Comparison of ENCODE assay signal across 15 cellular contexts in genomic region chr17:7846063-7846735, GRCh38. TPM values are rescaled to one million over a fixed set of nuclear protein-coding genes. Genes with fewer than 3 reads are reported as not detected.
DNase-seq lines count a peak whose midpoint lies in the region; TF ChIP-seq lines count a peak whose summit lies in the region.
"Had no signal": no experiment of that assay in that cellular context is flagged by ENCODE, and none has a peak within 500 bp of the region (broad histone marks: within the 10 kb centered on the region; RNA-seq: fewer than 3 reads in every experiment).

No MANE protein-coding gene starts in this region.

- 0 out of 2 replicates have a peak, but pooled peaks have one; percentile 5 for TF ChIP-seq POLR2A in Raji (IDR thresholded peaks at IDR 0.05; ENCODE audit: insufficient read depth, low read depth, low read length)

- intact Hi-C loops in posterior vena cava (cut with DNase I) = no loop called here

- H3K4me3 ChIP-seq in coronary artery = no peak overlapping the region
- H3K4me3 ChIP-seq: lung had no signal

- DNase-seq in activated CD8-positive, alpha-beta memory T cell treated with anti-CD3 and anti-CD28 coated beads, Interleukin-2, amount 50 U/mL, for 4 hours = peak; percentile 30
- no peak for DNase-seq in activated CD8-positive, alpha-beta memory T cell treated with anti-CD3 and anti-CD28 coated beads, Interleukin-2, amount 50 U/mL, for 48 hours
- peak; percentile 75 for DNase-seq in coronary artery (ENCODE audit: low spot score)
- DNase-seq in posterior vena cava (ENCODE audit: low spot score) = peak; percentile 78
- no peak for DNase-seq in cerebellar cortex (ENCODE audit: low spot score)
- DNase-seq in NCI-H1694 (lab: John Stamatoyannopoulos, UW) = no peak
- no peak for DNase-seq in effector CD8-positive, alpha-beta T cell (lab: John Stamatoyannopoulos, UW)
- DNase-seq: DMS53; NCI-H1092; NCI-H345; stimulated activated CD4-positive, alpha-beta T cell treated with anti-CD3 and anti-CD28 coated beads, Interleukin-15, amount 100 ng/mL, for 24 hours; transverse colon had no signal

- no peak for TF ChIP-seq CTCF in coronary artery (IDR thresholded peaks at IDR 0.05)

- peak overlapping the region in 1 of 2 donors; percentile 93 for H3K27ac ChIP-seq in coronary artery
- H3K27ac ChIP-seq: parathyroid adenoma had no signal

RNA-seq across cellular contexts. Expression of gene TMEM88, which starts 8.7 kb away (rescaled TPM):
- total RNA-seq in posterior vena cava = 10 to 100 TPM; 17.5 to 26.1 TPM

RNA-seq across cellular contexts. Expression of gene NAA38, which starts 11.2 kb away (rescaled TPM):
- 10 to 100 TPM; 65.2 to 79.7 TPM for total RNA-seq in posterior vena cava

RNA-seq across cellular contexts. Expression of gene CYB5D1, which starts 11.6 kb away (rescaled TPM):
- 1 to 10 TPM; 8.9 TPM for total RNA-seq in posterior vena cava

RNA-seq across cellular contexts. Expression of gene KDM6B, which starts 12.2 kb away (rescaled TPM):
- 10 to 100 TPM; 21.0 to 29.0 TPM for total RNA-seq in posterior vena cava

RNA-seq across cellular contexts. Expression of gene CHD3, which starts 42.4 kb away (rescaled TPM):
- total RNA-seq in posterior vena cava = 100 to 1,000 TPM in 1 of 2 donors, 10 to 100 TPM in 1; 67.4 to 105 TPM

Comparison
In these comparisons a context has a peak if more than half of its experiments do, and no peak if none do; other contexts are left out.
1. DNase-seq: peak in activated CD8-positive, alpha-beta memory T cell treated with anti-CD3 and anti-CD28 coated beads, Interleukin-2, amount 50 U/mL, for 4 hours (single experiment), coronary artery (single experiment) and posterior vena cava (single experiment); none in activated CD8-positive, alpha-beta memory T cell treated with anti-CD3 and anti-CD28 coated beads, Interleukin-2, amount 50 U/mL, for 48 hours (single experiment), cerebellar cortex (single experiment), NCI-H1694 (single experiment) and effector CD8-positive, alpha-beta T cell (single experiment).